In the genomic region with DNA sequence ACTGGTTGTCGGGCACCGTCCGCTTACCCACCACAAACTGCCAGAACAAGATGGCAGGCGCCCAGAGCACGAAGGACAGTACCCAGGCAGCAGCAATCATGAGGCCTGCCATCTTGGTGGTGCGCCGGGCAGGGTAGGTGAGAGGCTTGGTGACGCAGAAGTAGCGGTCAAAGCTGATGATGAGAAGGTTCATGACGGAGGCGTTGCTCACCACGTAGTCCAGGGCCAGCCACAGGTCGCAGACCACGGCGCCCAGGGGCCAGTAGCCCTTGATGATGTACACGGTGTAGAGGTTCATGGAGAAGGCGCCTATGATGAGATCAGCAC, we compare ENCODE assay signal across 32 cellular contexts. TPM values are rescaled to one million over a fixed set of nuclear protein-coding genes. Genes with fewer than 3 reads are reported as not detected.
"Had no signal": no experiment of that assay in that cellular context is flagged by ENCODE, and none has a peak within 500 bp of the region (broad histone marks: within the 10 kb centered on the region; RNA-seq: fewer than 3 reads in every experiment).

No MANE protein-coding gene starts in this region.

- H3K27ac Mint-ChIP-seq: activated CD4-positive, alpha-beta T cell treated with anti-CD3 and anti-CD28 coated beads for 36 hours; activated CD4-positive, alpha-beta T cell treated with anti-CD3 and anti-CD28 coated beads, Interleukin-2, amount 10 ng/mL, durations not matched to agents 7 days and 5 days; activated CD8-positive, alpha-beta T cell treated with anti-CD3 and anti-CD28 coated beads, Interleukin-2, amount 10 ng/mL, durations not matched to agents 7 days and 5 days; activated naive CD4-positive, alpha-beta T cell treated with anti-CD3 and anti-CD28 coated beads for 36 hours; T-helper 17 cell; WTC11 had no signal

- H3K27ac ChIP-seq: ascending aorta, body of pancreas, breast epithelium, KMS-11, SJSA1 had no signal

- H3K9ac ChIP-seq: KMS-11, SK-N-SH had no signal

- H3K9me3 ChIP-seq: ascending aorta, body of pancreas, breast epithelium, SK-N-SH had no signal

- H3K9me3 Mint-ChIP-seq: activated CD4-positive, alpha-beta T cell treated with anti-CD3 and anti-CD28 coated beads, Interleukin-2, amount 10 ng/mL, durations not matched to agents 7 days and 5 days; activated naive CD4-positive, alpha-beta T cell treated with anti-CD3 and anti-CD28 coated beads for 36 hours; activated T-cell treated with anti-CD3 and anti-CD28 coated beads, Interleukin-2, amount 50 U/mL, for 24 hours; T-cell; WTC11 had no signal

- H3K4me3 ChIP-seq: ascending aorta, body of pancreas, breast epithelium, SJSA1 had no signal

- DNase-seq: activated CD4-positive, alpha-beta T cell treated with anti-CD3 and anti-CD28 coated beads for 36 hours; activated CD4-positive, alpha-beta T cell treated with anti-CD3 and anti-CD28 coated beads, Interleukin-2, amount 10 ng/mL, durations not matched to agents 7 days and 5 days; activated CD4-positive, alpha-beta T cell treated with anti-CD3 and anti-CD28 coated beads, Interleukin-2, amount 50 U/mL, for 48 hours; activated CD8-positive, alpha-beta T cell treated with anti-CD3 and anti-CD28 coated beads, Interleukin-2, amount 10 ng/mL, durations not matched to agents 7 days and 5 days; activated gamma-delta T cell treated with Interleukin-2 at 50 U/mL for 16 hours; activated naive CD4-positive, alpha-beta T cell treated with anti-CD3 and anti-CD28 coated beads for 36 hours; activated T-cell treated with anti-CD3 and anti-CD28 coated beads, Interleukin-2, amount 50 U/mL, for 24 hours; amygdala; body of pancreas; MM.1S; NCI-H1092 treated with DMSO at 0.1 percent for 48 hours; NCI-H1417; NCI-H146; NCI-H187; NCI-H2029 treated with DMSO at 0.1 percent for 48 hours; NCI-H2107; NCI-H226; NCI-H446 treated with DMSO at 0.1 percent for 48 hours; NCI-H524 treated with DMSO at 0.1 percent for 48 hours; RPMI8226; SHP77 treated with DMSO at 0.1 percent for 48 hours; SK-N-SH; T-cell; T-helper 17 cell had no signal

- H3K4me2 ChIP-seq: KMS-11, SK-N-SH had no signal

- H3K4me3 Mint-ChIP-seq: activated CD4-positive, alpha-beta T cell treated with anti-CD3 and anti-CD28 coated beads for 36 hours; activated CD4-positive, alpha-beta T cell treated with anti-CD3 and anti-CD28 coated beads, Interleukin-2, amount 10 ng/mL, durations not matched to agents 7 days and 5 days; activated CD8-positive, alpha-beta T cell treated with anti-CD3 and anti-CD28 coated beads, Interleukin-2, amount 10 ng/mL, durations not matched to agents 7 days and 5 days; activated naive CD4-positive, alpha-beta T cell treated with anti-CD3 and anti-CD28 coated beads for 36 hours; activated naive CD8-positive, alpha-beta T cell; activated T-cell treated with anti-CD3 and anti-CD28 coated beads, Interleukin-2, amount 50 U/mL, for 24 hours; T-helper 17 cell; WTC11 had no signal

- H3K36me3 Mint-ChIP-seq: T-cell, WTC11 had no signal

- H3K36me3 ChIP-seq: ascending aorta, breast epithelium had no signal

- ATAC-seq: activated CD4-positive, alpha-beta T cell treated with anti-CD3 and anti-CD28 coated beads for 36 hours; activated CD4-positive, CD25-positive, alpha-beta regulatory T cell treated with anti-CD3 and anti-CD28 coated beads, Interleukin-2, amount 50 U/mL, for 24 hours; activated CD8-positive, alpha-beta T cell treated with anti-CD3 and anti-CD28 coated beads, Interleukin-2, amount 10 ng/mL, durations not matched to agents 7 days and 5 days; body of pancreas; Panc1; T-cell; T-helper 17 cell; WTC11 had no signal

RNA-seq across cellular contexts. Expression of a gene that starts 5.6 kb away (rescaled TPM):
- total RNA-seq: activated naive CD4-positive, alpha-beta T cell treated with anti-CD3 and anti-CD28 coated beads for 36 hours; ascending aorta; body of pancreas had no signal
